Comparison of ENCODE assay signal across 33 cellular contexts in the genomic region with DNA sequence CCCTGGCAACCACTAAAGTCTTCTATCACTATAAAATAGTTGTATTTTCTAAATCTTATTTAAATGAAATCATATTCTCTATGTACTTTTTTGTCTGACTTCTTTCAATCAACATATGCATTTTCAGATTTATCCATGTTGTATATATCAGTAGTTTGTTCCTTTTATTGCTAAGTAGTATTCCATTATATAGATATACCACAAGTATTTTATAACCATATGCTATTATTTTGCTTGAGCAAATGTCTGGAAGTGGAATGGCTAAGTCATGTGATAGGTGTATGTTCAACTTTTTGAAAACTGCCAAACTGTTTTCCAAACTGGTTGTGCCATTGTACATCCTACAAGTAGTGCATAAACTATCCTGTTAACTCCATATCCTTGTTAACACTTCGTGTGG.
"Had no signal": no experiment of that assay in that cellular context is flagged by ENCODE, and none has a peak within 500 bp of the region (broad histone marks: within the 10 kb centered on the region; RNA-seq: fewer than 3 reads in every experiment).

No MANE protein-coding gene starts in this region.

- DNase-seq: Kasumi-1, MG63, MM.1S, MV-4-11, NCI-H1048, NCI-H1092, NCI-H1092 treated with DMSO at 0.1 percent for 48 hours, NCI-H1105, NCI-H1105 treated with DMSO at 0.1 percent for 48 hours, NCI-H1417, NCI-H1417 treated with DMSO at 0.1 percent for 48 hours, NCI-H1436, NCI-H1436 treated with DMSO at 0.1 percent for 48 hours, NCI-H1694, NCI-H1694 treated with DMSO at 0.1 percent for 48 hours, NCI-H187, NCI-H187 treated with DMSO at 0.1 percent for 48 hours, NCI-H1930, NCI-H2029, NCI-H2029 treated with DMSO at 0.1 percent for 48 hours, NCI-H2081 treated with DMSO at 0.1 percent for 48 hours, NCI-H2107, NCI-H2171, NCI-H2171 treated with DMSO at 0.1 percent for 48 hours, NCI-H2227 treated with DMSO at 0.1 percent for 48 hours, NCI-H226, NCI-H345, NCI-H446, NCI-H446 treated with DMSO at 0.1 percent for 48 hours, NCI-H510A, NCI-H510A treated with DMSO at 0.1 percent for 48 hours, NCI-H524, NCI-H524 treated with DMSO at 0.1 percent for 48 hours had no signal

- H3K27me3 ChIP-seq: MG63 had no signal

- H3K36me3 ChIP-seq: MG63 had no signal

- H3K4me3 ChIP-seq: MG63 had no signal
